In genomic region chr2:152564754-152565551, GRCh38 we compare ENCODE assay signal across 15 cellular contexts.
DNase-seq lines count a peak whose midpoint lies in the region; ATAC-seq, FAIRE-seq and TF ChIP-seq lines count a peak whose summit lies in the region.
"Had no signal": no experiment of that assay in that cellular context is flagged by ENCODE, and none has a peak within 500 bp of the region (broad histone marks: within the 10 kb centered on the region; RNA-seq: fewer than 3 reads in every experiment).

No MANE protein-coding gene starts in this region.

- H3K9me3 ChIP-seq in vagina (no peaks in the 10 kb centered on the region), small intestine (ENCODE audit: control insufficient read depth, low read depth) (no peaks in the 10 kb centered on the region)
- H3K9me3 ChIP-seq: transverse colon had no signal

- WGBS in small intestine, 3 donors: 80 to 93% (median 83%) methylated on average over 4 of the region's 4 CpGs

- H3K4me3 Mint-ChIP-seq in glutamatergic neuron (ENCODE audit: unreplicated experiment): peak overlapping the region; percentile 18
- H3K4me3 Mint-ChIP-seq: activated naive CD4-positive, alpha-beta T cell treated with anti-CD3 and anti-CD28 coated beads, Interleukin-2, amount 50 U/mL, for 24 hours had no signal

- H3K36me3 ChIP-seq in vagina: no peaks in the 10 kb centered on the region
- no peaks in the 10 kb centered on the region for H3K36me3 ChIP-seq in small intestine (ENCODE audit: control insufficient read depth in 2 of 2, insufficient read depth in 2 of 2, low read length in 2 of 2)
- H3K36me3 ChIP-seq: transverse colon had no signal

- H3K4me3 ChIP-seq in vagina (no peak overlapping the region), small intestine (ENCODE audit: low read depth in 1 of 2, low read length in 2 of 2) (no peak overlapping the region)
- H3K4me3 ChIP-seq: transverse colon had no signal

- H3K27me3 Mint-ChIP-seq in glutamatergic neuron (ENCODE audit: unreplicated experiment): peaks cover 3% of the 10 kb centered on the region

- no peaks in the 10 kb centered on the region for H3K27me3 ChIP-seq in vagina
- no peaks in the 10 kb centered on the region for H3K27me3 ChIP-seq in small intestine (ENCODE audit: control insufficient read depth in 2 of 2, insufficient read depth in 2 of 2, low read length in 2 of 2)
- H3K27me3 ChIP-seq: transverse colon had no signal

- H3K4me1 ChIP-seq in vagina (no peaks in the 10 kb centered on the region), small intestine (ENCODE audit: control insufficient read depth in 2 of 2, insufficient read depth in 1 of 2, low read depth in 1 of 2, low read length in 1 of 2) (peaks cover 0 to 2% of the 10 kb centered on the region in 2 donors)
- H3K4me1 ChIP-seq: transverse colon had no signal

- intact Hi-C loops in vagina (cut with DNase I): no loop called here

- peaks cover 2% of the 10 kb centered on the region for H3K9me3 Mint-ChIP-seq in glutamatergic neuron (ENCODE audit: unreplicated experiment)
- H3K9me3 Mint-ChIP-seq: activated naive CD4-positive, alpha-beta T cell treated with anti-CD3 and anti-CD28 coated beads, Interleukin-2, amount 50 U/mL, for 24 hours had no signal

- ATAC-seq in activated CD4-positive, CD25-positive, alpha-beta regulatory T cell treated with anti-CD3 and anti-CD28 coated beads, Interleukin-2, amount 50 U/mL, for 24 hours: peak; percentile 87 to 92
- ATAC-seq in GM21528 (IDR thresholded peaks at IDR 0.05; ENCODE audit: low FRiP score, unreplicated experiment) (peak; percentile 97), HG03103 (IDR thresholded peaks at IDR 0.05; ENCODE audit: low read depth, unreplicated experiment) (peak; percentile 81)

- H3K4me1 Mint-ChIP-seq in glutamatergic neuron (ENCODE audit: low read depth, unreplicated experiment): peaks cover 18% of the 10 kb centered on the region
- H3K4me1 Mint-ChIP-seq: activated naive CD4-positive, alpha-beta T cell treated with anti-CD3 and anti-CD28 coated beads, Interleukin-2, amount 50 U/mL, for 24 hours had no signal

- no peak overlapping the region for H3K27ac Mint-ChIP-seq in glutamatergic neuron (ENCODE audit: unreplicated experiment)
- H3K27ac Mint-ChIP-seq: activated naive CD4-positive, alpha-beta T cell treated with anti-CD3 and anti-CD28 coated beads, Interleukin-2, amount 50 U/mL, for 24 hours had no signal

- no peaks in the 10 kb centered on the region for H3K36me3 Mint-ChIP-seq in glutamatergic neuron (ENCODE audit: unreplicated experiment)
- H3K36me3 Mint-ChIP-seq: activated naive CD4-positive, alpha-beta T cell treated with anti-CD3 and anti-CD28 coated beads, Interleukin-2, amount 50 U/mL, for 24 hours had no signal

- FAIRE-seq in small intestine (lab: Jason Lieb, UNC): no peak
- FAIRE-seq: endometrium, keratinocyte had no signal

- no peak for DNase-seq in activated CD4-positive, CD25-positive, alpha-beta regulatory T cell treated with anti-CD3 and anti-CD28 coated beads, Interleukin-2, amount 50 U/mL, for 72 hours
- DNase-seq in glutamatergic neuron (no peak), vagina (ENCODE audit: extremely low spot score in 2 of 2) (no peak), small intestine (no peak), amniotic stem cell (lab: John Stamatoyannopoulos, UW) (no peak)
- DNase-seq: NCI-H1417; stimulated activated CD4-positive, alpha-beta T cell treated with anti-CD3 and anti-CD28 coated beads, Interleukin-4, amount 100 ng/mL, for 1 hour; transverse colon had no signal

- TF ChIP-seq CTCF in glutamatergic neuron (IDR thresholded peaks at IDR 0.05; ENCODE audit: partially characterized antibody, unreplicated experiment) (no peak), vagina (IDR thresholded peaks at IDR 0.05) (no peak)

- TF ChIP-seq POLR2A in vagina (IDR thresholded peaks at IDR 0.05): no peak

- no peak overlapping the region for H3K27ac ChIP-seq in vagina
- H3K27ac ChIP-seq in small intestine (ENCODE audit: low read depth in 1 of 2, low read length in 1 of 2): no peak overlapping the region
- H3K27ac ChIP-seq: HL-60, transverse colon had no signal
